In genomic region chr1:23824711-23825075, GRCh38 we compare ENCODE assay signal across 8 cellular contexts. TPM values are rescaled to one million over a fixed set of nuclear protein-coding genes. Genes with fewer than 3 reads are reported as not detected.
A peak's percentile ranks its signal among the peaks of the same experiment; 100 is the strongest.
DNase-seq lines count a peak whose midpoint lies in the region; ATAC-seq and TF ChIP-seq lines count a peak whose summit lies in the region.

No MANE protein-coding gene starts in this region.

- DNase-seq in GM06990 (ENCODE audit: extremely low read depth, insufficient read length) (no peak), SK-N-MC (ENCODE audit: low read depth, low spot score) (no peak), fibroblast of villous mesenchyme (ENCODE audit: low read depth) (peak; percentile 20), RKO (ENCODE audit: low spot score) (no peak), NOMO-1 treated with dmso at 0.1 percent for 144 hours (lab: John Stamatoyannopoulos, UW; ENCODE audit: unreplicated experiment) (no peak)

- H3K9ac ChIP-seq in SK-N-MC (ENCODE audit: insufficient read length) (peak overlapping the region; percentile 96), rectal smooth muscle tissue (ENCODE audit: low read length) (peak overlapping the region; percentile 100)

- TF ChIP-seq CTCF in GM06990 (IDR thresholded peaks at IDR 0.05; ENCODE audit: insufficient read depth, low read length, poor library complexity, severe bottlenecking) (no peak), fibroblast of villous mesenchyme (IDR thresholded peaks at IDR 0.05; ENCODE audit: insufficient read depth, low read depth, low read length) (no peak)

- H3K4me1 ChIP-seq in rectal smooth muscle tissue (ENCODE audit: control insufficient read depth, insufficient read depth, low read length), result peaks cover 10% of the 10 kb centered on the region

- no peak for ATAC-seq in GM21447 (IDR thresholded peaks at IDR 0.05; ENCODE audit: unreplicated experiment)
- ATAC-seq in HG02970 (IDR thresholded peaks at IDR 0.05; ENCODE audit: low FRiP score, unreplicated experiment), result no peak

- H3K9me3 ChIP-seq in SK-N-MC (ENCODE audit: low read depth, low read length), result no peaks in the 10 kb centered on the region

- H3K27me3 ChIP-seq in GM06990 (replicated peaks; ENCODE audit: control insufficient read depth, insufficient read depth, low read length) (no peaks in the 10 kb centered on the region), rectal smooth muscle tissue (ENCODE audit: control insufficient read depth, insufficient read depth, low read length) (no peaks in the 10 kb centered on the region)

- H3K36me3 ChIP-seq in GM06990 (ENCODE audit: control insufficient read depth, insufficient read depth, low read length), result no peaks in the 10 kb centered on the region; the same call in 1 of the 2 replicates
- no peaks in the 10 kb centered on the region for H3K36me3 ChIP-seq in SK-N-MC (ENCODE audit: insufficient read depth, low read length)
- peaks cover 2% of the 10 kb centered on the region for H3K36me3 ChIP-seq in rectal smooth muscle tissue (ENCODE audit: control insufficient read depth, insufficient read depth, low read length)

- H3K27ac ChIP-seq in SK-N-MC (peak overlapping the region; percentile 85), rectal smooth muscle tissue (ENCODE audit: low read depth, low read length) (peak overlapping the region; percentile 96)

- H3K4me3 ChIP-seq in GM06990 (replicated peaks; ENCODE audit: low read depth, low read length) (peak overlapping the region; percentile 96), SK-N-MC (peak overlapping the region; percentile 94), fibroblast of villous mesenchyme (ENCODE audit: low read depth, low read length) (peak overlapping the region; percentile 95), rectal smooth muscle tissue (ENCODE audit: low read length) (peak overlapping the region; percentile 100)

RNA-seq across cellular contexts. Expression of gene HMGCL, which starts 0.5 kb away (rescaled TPM):
- total RNA-seq in fibroblast of villous mesenchyme, result 30.3 and 37.1 TPM in 2 replicates

RNA-seq across cellular contexts. Expression of gene GALE, which starts 24.1 kb away (rescaled TPM):
- 31.5 and 33.5 TPM in 2 replicates for total RNA-seq in fibroblast of villous mesenchyme

RNA-seq across cellular contexts. Expression of gene LYPLA2, which starts 33.7 kb away (rescaled TPM):
- total RNA-seq in fibroblast of villous mesenchyme, result 46.7 and 48.8 TPM in 2 replicates

RNA-seq across cellular contexts. Expression of gene FUCA1, which starts 43.4 kb away (rescaled TPM):
- total RNA-seq in fibroblast of villous mesenchyme, result 4.8 and 7.8 TPM in 2 replicates

RNA-seq across cellular contexts. Expression of gene PITHD1, which starts 46.5 kb away (rescaled TPM):
- total RNA-seq in fibroblast of villous mesenchyme, result 25.4 and 28.9 TPM in 2 replicates
